In the genomic region with DNA sequence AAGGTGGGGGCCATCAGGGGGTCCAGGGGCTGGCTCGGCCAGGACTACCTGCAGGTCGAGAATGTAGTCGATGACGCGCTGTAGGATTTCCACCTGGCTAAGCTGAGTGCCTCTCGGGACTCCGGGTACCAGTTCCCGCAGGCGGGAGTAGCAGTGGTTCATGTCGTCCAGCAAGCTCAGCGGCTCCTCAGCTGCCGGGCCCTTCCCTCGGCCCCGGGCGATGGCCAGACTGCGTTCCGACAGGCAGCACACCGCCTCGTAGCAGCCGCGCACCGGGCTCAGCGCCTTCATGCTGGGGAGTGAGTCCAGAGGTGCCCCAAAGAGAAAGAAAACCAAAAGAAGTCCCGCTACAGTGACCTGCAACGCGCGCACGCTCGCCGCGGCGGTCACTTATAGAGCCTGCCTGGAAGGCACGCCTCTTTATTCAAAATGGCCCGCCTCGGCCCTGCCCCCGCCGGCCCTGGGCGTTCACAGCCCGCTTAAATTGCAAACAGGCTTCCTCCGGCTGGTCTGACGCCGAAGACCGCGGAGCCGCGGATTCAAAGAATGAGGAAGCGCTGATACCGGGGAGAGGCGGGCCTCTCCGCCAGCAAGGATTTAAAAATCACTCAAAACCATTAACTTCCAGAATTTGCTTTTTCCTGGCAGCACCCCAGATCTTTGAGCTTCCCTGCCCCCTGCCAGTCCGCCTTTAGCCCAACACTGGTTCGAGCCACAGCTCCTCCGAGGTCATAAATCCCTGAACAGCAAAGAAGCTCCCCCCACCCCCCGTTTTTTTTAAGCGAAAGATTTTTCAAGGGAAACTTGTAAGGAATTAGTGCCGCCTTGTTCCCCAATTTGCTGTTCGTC, we compare ENCODE assay signal across 1 cellular context.
TF ChIP-seq lines count a peak whose summit lies in the region.

A gene with protein sequence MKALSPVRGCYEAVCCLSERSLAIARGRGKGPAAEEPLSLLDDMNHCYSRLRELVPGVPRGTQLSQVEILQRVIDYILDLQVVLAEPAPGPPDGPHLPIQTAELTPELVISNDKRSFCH (minus strand): TSS at position 366 of the 849 bp plus-strand sequence. CDS start 75 bp downstream, at position 291.

TF ChIP-seq in HepG2, 621 proteins besides CTCF, POLR2A, EP300 and RAD21 (continued from another document and continues in another):
- TF ChIP-seq, protein P1, sequence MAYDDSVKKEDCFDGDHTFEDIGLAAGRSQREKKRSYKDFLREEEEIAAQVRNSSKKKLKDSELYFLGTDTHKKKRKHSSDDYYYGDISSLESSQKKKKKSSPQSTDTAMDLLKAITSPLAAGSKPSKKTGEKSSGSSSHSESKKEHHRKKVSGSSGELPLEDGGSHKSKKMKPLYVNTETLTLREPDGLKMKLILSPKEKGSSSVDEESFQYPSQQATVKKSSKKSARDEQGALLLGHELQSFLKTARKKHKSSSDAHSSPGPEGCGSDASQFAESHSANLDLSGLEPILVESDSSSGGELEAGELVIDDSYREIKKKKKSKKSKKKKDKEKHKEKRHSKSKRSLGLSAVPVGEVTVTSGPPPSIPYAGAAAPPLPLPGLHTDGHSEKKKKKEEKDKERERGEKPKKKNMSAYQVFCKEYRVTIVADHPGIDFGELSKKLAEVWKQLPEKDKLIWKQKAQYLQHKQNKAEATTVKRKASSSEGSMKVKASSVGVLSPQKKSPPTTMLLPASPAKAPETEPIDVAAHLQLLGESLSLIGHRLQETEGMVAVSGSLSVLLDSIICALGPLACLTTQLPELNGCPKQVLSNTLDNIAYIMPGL (CRISPR knock-in tag; IDR thresholded peaks at IDR 0.05; ENCODE audit: borderline replicate concordance in 1 of 2, low read depth in 1 of 2) = peak in 1 of 2 experiments; percentile 65; a peak in 3 of 4 replicates
- TF ChIP-seq, protein P2, sequence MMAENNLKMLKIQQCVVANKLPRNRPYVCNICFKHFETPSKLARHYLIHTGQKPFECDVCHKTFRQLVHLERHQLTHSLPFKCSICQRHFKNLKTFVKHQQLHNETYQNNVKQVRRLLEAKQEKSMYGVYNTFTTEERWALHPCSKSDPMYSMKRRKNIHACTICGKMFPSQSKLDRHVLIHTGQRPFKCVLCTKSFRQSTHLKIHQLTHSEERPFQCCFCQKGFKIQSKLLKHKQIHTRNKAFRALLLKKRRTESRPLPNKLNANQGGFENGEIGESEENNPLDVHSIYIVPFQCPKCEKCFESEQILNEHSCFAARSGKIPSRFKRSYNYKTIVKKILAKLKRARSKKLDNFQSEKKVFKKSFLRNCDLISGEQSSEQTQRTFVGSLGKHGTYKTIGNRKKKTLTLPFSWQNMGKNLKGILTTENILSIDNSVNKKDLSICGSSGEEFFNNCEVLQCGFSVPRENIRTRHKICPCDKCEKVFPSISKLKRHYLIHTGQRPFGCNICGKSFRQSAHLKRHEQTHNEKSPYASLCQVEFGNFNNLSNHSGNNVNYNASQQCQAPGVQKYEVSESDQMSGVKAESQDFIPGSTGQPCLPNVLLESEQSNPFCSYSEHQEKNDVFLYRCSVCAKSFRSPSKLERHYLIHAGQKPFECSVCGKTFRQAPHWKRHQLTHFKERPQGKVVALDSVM (CRISPR knock-in tag; IDR thresholded peaks at IDR 0.05) = 0 out of 2 replicates have a peak, but pooled peaks have one; percentile 19
- no peak for TF ChIP-seq PITX1 (CRISPR knock-in tag; IDR thresholded peaks at IDR 0.05)
- TF ChIP-seq, protein P3, sequence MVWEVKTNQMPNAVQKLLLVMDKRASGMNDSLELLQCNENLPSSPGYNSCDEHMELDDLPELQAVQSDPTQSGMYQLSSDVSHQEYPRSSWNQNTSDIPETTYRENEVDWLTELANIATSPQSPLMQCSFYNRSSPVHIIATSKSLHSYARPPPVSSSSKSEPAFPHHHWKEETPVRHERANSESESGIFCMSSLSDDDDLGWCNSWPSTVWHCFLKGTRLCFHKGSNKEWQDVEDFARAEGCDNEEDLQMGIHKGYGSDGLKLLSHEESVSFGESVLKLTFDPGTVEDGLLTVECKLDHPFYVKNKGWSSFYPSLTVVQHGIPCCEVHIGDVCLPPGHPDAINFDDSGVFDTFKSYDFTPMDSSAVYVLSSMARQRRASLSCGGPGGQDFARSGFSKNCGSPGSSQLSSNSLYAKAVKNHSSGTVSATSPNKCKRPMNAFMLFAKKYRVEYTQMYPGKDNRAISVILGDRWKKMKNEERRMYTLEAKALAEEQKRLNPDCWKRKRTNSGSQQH (CRISPR knock-in tag; IDR thresholded peaks at IDR 0.05; ENCODE audit: low read depth) = no peak
- peak; percentile 72; the same call in 1 of the 2 replicates for TF ChIP-seq ZNF256 (CRISPR knock-in tag; conservative IDR thresholded peaks at IDR 0.05)
- no peak for TF ChIP-seq ZNF296 (CRISPR knock-in tag; conservative IDR thresholded peaks at IDR 0.05)
- TF ChIP-seq, protein P4, sequence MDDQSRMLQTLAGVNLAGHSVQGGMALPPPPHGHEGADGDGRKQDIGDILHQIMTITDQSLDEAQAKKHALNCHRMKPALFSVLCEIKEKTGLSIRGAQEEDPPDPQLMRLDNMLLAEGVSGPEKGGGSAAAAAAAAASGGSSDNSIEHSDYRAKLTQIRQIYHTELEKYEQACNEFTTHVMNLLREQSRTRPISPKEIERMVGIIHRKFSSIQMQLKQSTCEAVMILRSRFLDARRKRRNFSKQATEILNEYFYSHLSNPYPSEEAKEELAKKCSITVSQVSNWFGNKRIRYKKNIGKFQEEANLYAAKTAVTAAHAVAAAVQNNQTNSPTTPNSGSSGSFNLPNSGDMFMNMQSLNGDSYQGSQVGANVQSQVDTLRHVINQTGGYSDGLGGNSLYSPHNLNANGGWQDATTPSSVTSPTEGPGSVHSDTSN (CRISPR knock-in tag; IDR thresholded peaks at IDR 0.05; ENCODE audit: borderline replicate concordance) = 0 out of 2 replicates have a peak, but pooled peaks have one; percentile 17
- TF ChIP-seq ZNF747 (CRISPR knock-in tag; IDR thresholded peaks at IDR 0.05; ENCODE audit: borderline replicate concordance) = no peak
- TF ChIP-seq HDAC6 (IDR thresholded peaks at IDR 0.05; ENCODE audit: low read depth, low read length) = no peak; the same call in 1 of the 2 replicates
- no peak for TF ChIP-seq GZF1 (CRISPR knock-in tag; IDR thresholded peaks at IDR 0.05)
- TF ChIP-seq, protein P5, sequence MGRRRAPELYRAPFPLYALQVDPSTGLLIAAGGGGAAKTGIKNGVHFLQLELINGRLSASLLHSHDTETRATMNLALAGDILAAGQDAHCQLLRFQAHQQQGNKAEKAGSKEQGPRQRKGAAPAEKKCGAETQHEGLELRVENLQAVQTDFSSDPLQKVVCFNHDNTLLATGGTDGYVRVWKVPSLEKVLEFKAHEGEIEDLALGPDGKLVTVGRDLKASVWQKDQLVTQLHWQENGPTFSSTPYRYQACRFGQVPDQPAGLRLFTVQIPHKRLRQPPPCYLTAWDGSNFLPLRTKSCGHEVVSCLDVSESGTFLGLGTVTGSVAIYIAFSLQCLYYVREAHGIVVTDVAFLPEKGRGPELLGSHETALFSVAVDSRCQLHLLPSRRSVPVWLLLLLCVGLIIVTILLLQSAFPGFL (CRISPR knock-in tag; IDR thresholded peaks at IDR 0.05) = no peak
- TF ChIP-seq ZFP62 (CRISPR knock-in tag; IDR thresholded peaks at IDR 0.05) = 0 out of 2 replicates have a peak, but pooled peaks have one; percentile 59
- no peak for TF ChIP-seq NPAS2 (CRISPR knock-in tag; IDR thresholded peaks at IDR 0.05; ENCODE audit: borderline replicate concordance)
- no peak for TF ChIP-seq SRSF9 (IDR thresholded peaks at IDR 0.05; ENCODE audit: borderline replicate concordance, insufficient read depth, low read depth, low read length, poor library complexity, severe bottlenecking)
- TF ChIP-seq, protein P6, sequence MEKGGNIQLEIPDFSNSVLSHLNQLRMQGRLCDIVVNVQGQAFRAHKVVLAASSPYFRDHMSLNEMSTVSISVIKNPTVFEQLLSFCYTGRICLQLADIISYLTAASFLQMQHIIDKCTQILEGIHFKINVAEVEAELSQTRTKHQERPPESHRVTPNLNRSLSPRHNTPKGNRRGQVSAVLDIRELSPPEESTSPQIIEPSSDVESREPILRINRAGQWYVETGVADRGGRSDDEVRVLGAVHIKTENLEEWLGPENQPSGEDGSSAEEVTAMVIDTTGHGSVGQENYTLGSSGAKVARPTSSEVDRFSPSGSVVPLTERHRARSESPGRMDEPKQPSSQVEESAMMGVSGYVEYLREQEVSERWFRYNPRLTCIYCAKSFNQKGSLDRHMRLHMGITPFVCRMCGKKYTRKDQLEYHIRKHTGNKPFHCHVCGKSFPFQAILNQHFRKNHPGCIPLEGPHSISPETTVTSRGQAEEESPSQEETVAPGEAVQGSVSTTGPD (CRISPR knock-in tag; IDR thresholded peaks at IDR 0.05) = peak; percentile 56; the same call in 1 of the 2 replicates
- TF ChIP-seq, protein P7, sequence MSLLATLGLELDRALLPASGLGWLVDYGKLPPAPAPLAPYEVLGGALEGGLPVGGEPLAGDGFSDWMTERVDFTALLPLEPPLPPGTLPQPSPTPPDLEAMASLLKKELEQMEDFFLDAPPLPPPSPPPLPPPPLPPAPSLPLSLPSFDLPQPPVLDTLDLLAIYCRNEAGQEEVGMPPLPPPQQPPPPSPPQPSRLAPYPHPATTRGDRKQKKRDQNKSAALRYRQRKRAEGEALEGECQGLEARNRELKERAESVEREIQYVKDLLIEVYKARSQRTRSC (CRISPR knock-in tag; IDR thresholded peaks at IDR 0.05; ENCODE audit: low read depth) = no peak
- TF ChIP-seq, protein P8, sequence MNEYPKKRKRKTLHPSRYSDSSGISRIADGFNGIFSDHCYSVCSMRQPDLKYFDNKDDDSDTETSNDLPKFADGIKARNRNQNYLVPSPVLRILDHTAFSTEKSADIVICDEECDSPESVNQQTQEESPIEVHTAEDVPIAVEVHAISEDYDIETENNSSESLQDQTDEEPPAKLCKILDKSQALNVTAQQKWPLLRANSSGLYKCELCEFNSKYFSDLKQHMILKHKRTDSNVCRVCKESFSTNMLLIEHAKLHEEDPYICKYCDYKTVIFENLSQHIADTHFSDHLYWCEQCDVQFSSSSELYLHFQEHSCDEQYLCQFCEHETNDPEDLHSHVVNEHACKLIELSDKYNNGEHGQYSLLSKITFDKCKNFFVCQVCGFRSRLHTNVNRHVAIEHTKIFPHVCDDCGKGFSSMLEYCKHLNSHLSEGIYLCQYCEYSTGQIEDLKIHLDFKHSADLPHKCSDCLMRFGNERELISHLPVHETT (CRISPR knock-in tag; conservative IDR thresholded peaks at IDR 0.05) = 0 out of 2 replicates have a peak, but pooled peaks have one; percentile 39
- TF ChIP-seq, protein P9, sequence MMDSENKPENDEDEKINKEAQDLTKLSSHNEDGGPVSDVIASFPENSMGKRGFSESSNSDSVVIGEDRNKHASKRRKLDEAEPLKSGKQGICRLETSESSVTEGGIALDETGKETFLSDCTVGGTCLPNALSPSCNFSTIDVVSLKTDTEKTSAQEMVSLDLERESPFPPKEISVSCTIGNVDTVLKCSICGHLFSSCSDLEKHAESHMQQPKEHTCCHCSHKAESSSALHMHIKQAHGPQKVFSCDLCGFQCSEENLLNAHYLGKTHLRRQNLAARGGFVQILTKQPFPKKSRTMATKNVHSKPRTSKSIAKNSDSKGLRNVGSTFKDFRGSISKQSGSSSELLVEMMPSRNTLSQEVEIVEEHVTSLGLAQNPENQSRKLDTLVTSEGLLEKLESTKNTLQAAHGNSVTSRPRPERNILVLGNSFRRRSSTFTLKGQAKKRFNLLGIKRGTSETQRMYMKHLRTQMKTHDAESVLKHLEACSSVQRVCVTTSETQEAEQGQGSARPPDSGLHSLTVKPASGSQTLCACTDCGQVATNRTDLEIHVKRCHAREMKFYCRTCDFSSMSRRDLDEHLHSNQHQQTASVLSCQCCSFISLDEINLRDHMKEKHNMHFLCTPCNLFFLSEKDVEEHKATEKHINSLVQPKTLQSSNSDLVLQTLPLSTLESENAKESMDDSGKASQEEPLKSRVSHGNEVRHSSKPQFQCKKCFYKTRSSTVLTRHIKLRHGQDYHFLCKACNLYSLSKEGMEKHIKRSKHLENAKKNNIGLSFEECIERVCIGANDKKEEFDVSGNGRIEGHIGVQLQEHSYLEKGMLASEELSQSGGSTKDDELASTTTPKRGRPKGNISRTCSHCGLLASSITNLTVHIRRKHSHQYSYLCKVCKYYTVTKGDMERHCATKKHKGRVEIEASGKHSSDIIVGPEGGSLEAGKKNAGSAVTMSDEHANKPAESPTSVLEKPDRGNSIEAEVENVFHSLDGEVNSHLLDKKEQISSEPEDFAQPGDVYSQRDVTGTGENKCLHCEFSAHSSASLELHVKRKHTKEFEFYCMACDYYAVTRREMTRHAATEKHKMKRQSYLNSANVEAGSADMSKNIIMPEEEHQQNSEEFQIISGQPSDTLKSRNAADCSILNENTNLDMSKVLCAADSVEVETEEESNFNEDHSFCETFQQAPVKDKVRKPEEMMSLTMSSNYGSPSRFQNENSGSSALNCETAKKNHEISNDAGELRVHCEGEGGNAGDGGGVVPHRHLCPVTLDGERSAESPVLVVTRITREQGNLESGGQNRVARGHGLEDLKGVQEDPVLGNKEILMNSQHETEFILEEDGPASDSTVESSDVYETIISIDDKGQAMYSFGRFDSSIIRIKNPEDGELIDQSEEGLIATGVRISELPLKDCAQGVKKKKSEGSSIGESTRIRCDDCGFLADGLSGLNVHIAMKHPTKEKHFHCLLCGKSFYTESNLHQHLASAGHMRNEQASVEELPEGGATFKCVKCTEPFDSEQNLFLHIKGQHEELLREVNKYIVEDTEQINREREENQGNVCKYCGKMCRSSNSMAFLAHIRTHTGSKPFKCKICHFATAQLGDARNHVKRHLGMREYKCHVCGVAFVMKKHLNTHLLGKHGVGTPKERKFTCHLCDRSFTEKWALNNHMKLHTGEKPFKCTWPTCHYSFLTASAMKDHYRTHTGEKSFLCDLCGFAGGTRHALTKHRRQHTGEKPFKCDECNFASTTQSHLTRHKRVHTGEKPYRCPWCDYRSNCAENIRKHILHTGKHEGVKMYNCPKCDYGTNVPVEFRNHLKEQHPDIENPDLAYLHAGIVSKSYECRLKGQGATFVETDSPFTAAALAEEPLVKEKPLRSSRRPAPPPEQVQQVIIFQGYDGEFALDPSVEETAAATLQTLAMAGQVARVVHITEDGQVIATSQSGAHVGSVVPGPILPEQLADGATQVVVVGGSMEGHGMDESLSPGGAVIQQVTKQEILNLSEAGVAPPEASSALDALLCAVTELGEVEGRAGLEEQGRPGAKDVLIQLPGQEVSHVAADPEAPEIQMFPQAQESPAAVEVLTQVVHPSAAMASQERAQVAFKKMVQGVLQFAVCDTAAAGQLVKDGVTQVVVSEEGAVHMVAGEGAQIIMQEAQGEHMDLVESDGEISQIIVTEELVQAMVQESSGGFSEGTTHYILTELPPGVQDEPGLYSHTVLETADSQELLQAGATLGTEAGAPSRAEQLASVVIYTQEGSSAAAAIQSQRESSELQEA (CRISPR knock-in tag; IDR thresholded peaks at IDR 0.05; ENCODE audit: not compliant biosample characterization) = no peak
